ENCODE assay signal across 17 cellular contexts in the genomic region with DNA sequence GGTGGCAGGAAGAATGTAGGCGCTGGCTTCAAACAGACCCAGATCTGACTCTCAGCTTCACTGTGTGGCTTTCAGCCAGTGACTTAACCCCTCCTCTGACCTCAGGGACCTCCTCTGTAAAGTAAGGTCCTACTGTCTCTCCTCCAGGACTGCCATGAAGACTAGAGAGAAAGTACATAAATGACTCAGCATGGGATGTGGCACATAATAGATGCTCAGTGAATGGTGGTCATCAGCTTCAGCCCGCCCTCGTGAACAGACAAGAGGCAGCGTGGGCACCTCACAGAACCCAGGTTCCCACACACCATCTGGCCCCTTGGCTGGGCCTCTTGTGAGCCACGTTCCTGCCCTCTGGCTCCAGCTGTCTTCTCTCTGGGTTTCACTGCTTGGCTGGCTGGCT.
DNase-seq lines count a peak whose midpoint lies in the region; ATAC-seq, FAIRE-seq and TF ChIP-seq lines count a peak whose summit lies in the region.
"Had no signal": no experiment of that assay in that cellular context is flagged by ENCODE, and none has a peak within 500 bp of the region (broad histone marks: within the 10 kb centered on the region; RNA-seq: fewer than 3 reads in every experiment).

No MANE protein-coding gene starts in this region.

- H3K27me3 Mint-ChIP-seq in activated naive CD4-positive, alpha-beta T cell treated with anti-CD3 and anti-CD28 coated beads, Interleukin-2, amount 50 U/mL, for 24 hours = no peaks in the 10 kb centered on the region
- H3K27me3 Mint-ChIP-seq in activated naive CD8-positive, alpha-beta T cell treated with anti-CD3 and anti-CD28 coated beads for 36 hours = no peaks in the 10 kb centered on the region

- H3K9me3 Mint-ChIP-seq in activated naive CD4-positive, alpha-beta T cell treated with anti-CD3 and anti-CD28 coated beads, Interleukin-2, amount 50 U/mL, for 24 hours = peaks cover 8% of the 10 kb centered on the region
- peaks cover 14% of the 10 kb centered on the region for H3K9me3 Mint-ChIP-seq in activated naive CD8-positive, alpha-beta T cell treated with anti-CD3 and anti-CD28 coated beads for 36 hours

- no peak for TF ChIP-seq CTCF in left ventricle myocardium inferior (IDR thresholded peaks at IDR 0.05; ENCODE audit: borderline replicate concordance)

- ATAC-seq in HG03045 (IDR thresholded peaks at IDR 0.05; ENCODE audit: unreplicated experiment) (peak; percentile 46), esophagus mucosa (no peak)
- peak; percentile 90 for ATAC-seq in stimulated activated naive CD8-positive, alpha-beta T cell treated with anti-CD3 and anti-CD28 coated beads, Interleukin-15, Interleukin-2, amounts not matched to agents 100 U/mL and 50 U/mL, for 24 hours

- peaks cover 30% of the 10 kb centered on the region for H3K4me1 Mint-ChIP-seq in activated naive CD4-positive, alpha-beta T cell treated with anti-CD3 and anti-CD28 coated beads, Interleukin-2, amount 50 U/mL, for 24 hours
- H3K4me1 Mint-ChIP-seq in activated naive CD8-positive, alpha-beta T cell treated with anti-CD3 and anti-CD28 coated beads for 36 hours = peaks cover 29% of the 10 kb centered on the region

- no peak for FAIRE-seq in H54 (lab: Jason Lieb, UNC)

- H3K36me3 ChIP-seq in left ventricle myocardium inferior = no peaks in the 10 kb centered on the region
- H3K36me3 ChIP-seq: cardiac muscle cell, esophagus muscularis mucosa, heart right ventricle, neural progenitor cell, vagina had no signal

- H3K27ac Mint-ChIP-seq in activated naive CD4-positive, alpha-beta T cell treated with anti-CD3 and anti-CD28 coated beads, Interleukin-2, amount 50 U/mL, for 24 hours = peak overlapping the region; percentile 46
- no peak overlapping the region for H3K27ac Mint-ChIP-seq in activated naive CD8-positive, alpha-beta T cell treated with anti-CD3 and anti-CD28 coated beads for 36 hours
- H3K27ac Mint-ChIP-seq: neural progenitor cell had no signal

- H3K36me3 Mint-ChIP-seq in activated naive CD4-positive, alpha-beta T cell treated with anti-CD3 and anti-CD28 coated beads, Interleukin-2, amount 50 U/mL, for 24 hours = peaks cover 10% of the 10 kb centered on the region
- H3K36me3 Mint-ChIP-seq in activated naive CD8-positive, alpha-beta T cell treated with anti-CD3 and anti-CD28 coated beads for 36 hours = peaks cover 12% of the 10 kb centered on the region
- H3K36me3 Mint-ChIP-seq: neural progenitor cell had no signal

- peaks cover 8% of the 10 kb centered on the region for H3K4me1 ChIP-seq in left ventricle myocardium inferior
- H3K4me1 ChIP-seq: esophagus muscularis mucosa, neural progenitor cell, vagina had no signal

- H3K4me3 Mint-ChIP-seq in activated naive CD4-positive, alpha-beta T cell treated with anti-CD3 and anti-CD28 coated beads, Interleukin-2, amount 50 U/mL, for 24 hours = no peak overlapping the region
- no peak overlapping the region for H3K4me3 Mint-ChIP-seq in activated naive CD8-positive, alpha-beta T cell treated with anti-CD3 and anti-CD28 coated beads for 36 hours
- H3K4me3 Mint-ChIP-seq: neural progenitor cell had no signal

- H3K27me3 ChIP-seq in left ventricle myocardium inferior (ENCODE audit: low read depth) = peaks cover 27% of the 10 kb centered on the region
- H3K27me3 ChIP-seq: cardiac muscle cell, neural progenitor cell, vagina had no signal

- DNase-seq in activated naive CD4-positive, alpha-beta T cell treated with anti-CD3 and anti-CD28 coated beads, Interleukin-2, amount 50 U/mL, for 16 hours = no peak
- peak; percentile 41 for DNase-seq in activated naive CD8-positive, alpha-beta T cell treated with anti-CD3 and anti-CD28 coated beads for 36 hours
- DNase-seq in stimulated activated naive CD8-positive, alpha-beta T cell treated with anti-CD3 and anti-CD28 coated beads, Interleukin-15, Interleukin-2, amounts not matched to agents 100 U/mL and 50 U/mL, for 24 hours = peak; percentile 39
- DNase-seq in left ventricle myocardium inferior (no peak), H54 (ENCODE audit: insufficient read length, low spot score) (no peak)
- DNase-seq: dorsolateral prefrontal cortex, heart right ventricle, islet precursor cell, NCI-H2029, NCI-H524 treated with DMSO at 0.1 percent for 48 hours had no signal

- H3K27ac ChIP-seq in left ventricle myocardium inferior (replicated peaks) = no peak overlapping the region
- H3K27ac ChIP-seq: cardiac muscle cell, dorsolateral prefrontal cortex, esophagus muscularis mucosa, neural progenitor cell, vagina had no signal

- intact Hi-C loops in left ventricle myocardium inferior (cut with micrococcal nuclease) = no loop called here

- TF ChIP-seq POLR2A in H54 (IDR thresholded peaks at IDR 0.05; ENCODE audit: low read depth, low read length) = no peak

- H3K4me3 ChIP-seq in left ventricle myocardium inferior = no peak overlapping the region
- H3K4me3 ChIP-seq: cardiac muscle cell, dorsolateral prefrontal cortex, esophagus muscularis mucosa, heart right ventricle, neural progenitor cell, vagina had no signal

- peaks cover 14% of the 10 kb centered on the region for H3K9me3 ChIP-seq in left ventricle myocardium inferior (replicated peaks)
- H3K9me3 ChIP-seq: vagina had no signal

Comparison
In these comparisons a context has a peak if more than half of its experiments do, and no peak if none do; other contexts are left out.
1. DNase-seq: peak in activated naive CD8-positive, alpha-beta T cell treated with anti-CD3 and anti-CD28 coated beads for 36 hours (single experiment) and stimulated activated naive CD8-positive, alpha-beta T cell treated with anti-CD3 and anti-CD28 coated beads, Interleukin-15, Interleukin-2, amounts not matched to agents 100 U/mL and 50 U/mL, for 24 hours (single experiment); none in activated naive CD4-positive, alpha-beta T cell treated with anti-CD3 and anti-CD28 coated beads, Interleukin-2, amount 50 U/mL, for 16 hours (single experiment), left ventricle myocardium inferior (single experiment) and H54 (single experiment).